Comparison of ENCODE assay signal across 9 cellular contexts in genomic region chr11:94933225-94934130, GRCh38. TPM values are rescaled to one million over a fixed set of nuclear protein-coding genes. Genes with fewer than 3 reads are reported as not detected.
DNase-seq lines count a peak whose midpoint lies in the region; ATAC-seq, FAIRE-seq and TF ChIP-seq lines count a peak whose summit lies in the region.
"Had no signal": no experiment of that assay in that cellular context is flagged by ENCODE, and none has a peak within 500 bp of the region (broad histone marks: within the 10 kb centered on the region; RNA-seq: fewer than 3 reads in every experiment).

No MANE protein-coding gene starts in this region.

- H3K4me3 Mint-ChIP-seq in progenitor cell of endocrine pancreas (ENCODE audit: low read depth), result no peak overlapping the region
- H3K4me3 Mint-ChIP-seq: activated CD4-positive, alpha-beta T cell treated with anti-CD3 and anti-CD28 coated beads, Interleukin-2, amount 10 ng/mL, durations not matched to agents 7 days and 5 days had no signal

- H3K27me3 ChIP-seq in SJSA1 (replicated peaks), result no peaks in the 10 kb centered on the region
- no peaks in the 10 kb centered on the region for H3K27me3 ChIP-seq in pancreas

- H3K27ac ChIP-seq in SJSA1, result peak overlapping the region; percentile 67
- no peak overlapping the region for H3K27ac ChIP-seq in pancreas

- H3K9me3 ChIP-seq in SJSA1 (replicated peaks) (no peaks in the 10 kb centered on the region), pancreas (no peaks in the 10 kb centered on the region)

- peak; percentile 88 for DNase-seq in AG20443 (ENCODE audit: low spot score)
- DNase-seq in SJSA1 (ENCODE audit: low read depth in 1 of 2, low spot score in 2 of 2), result peak; percentile 53 to 55
- peak; percentile 94 for DNase-seq in fibroblast of the aortic adventitia (ENCODE audit: low read depth)
- peak in 1 of 6 donors; percentile 15 for DNase-seq in pancreas
- no peak for DNase-seq in effector CD4-positive, alpha-beta T cell
- no peak for DNase-seq in anterior cingulate cortex (lab: John Stamatoyannopoulos, UW)
- DNase-seq in activated T-cell treated with anti-CD3 and anti-CD28 coated beads for 4 hours, result no peak
- DNase-seq in progenitor cell of endocrine pancreas (ENCODE audit: low spot score, unreplicated experiment), result no peak
- DNase-seq: activated CD4-positive, alpha-beta T cell treated with anti-CD3 and anti-CD28 coated beads, Interleukin-2, amount 10 ng/mL, durations not matched to agents 7 days and 5 days had no signal

- peaks cover 1% of the 10 kb centered on the region for H3K4me1 Mint-ChIP-seq in progenitor cell of endocrine pancreas (ENCODE audit: low read depth)

- H3K4me3 ChIP-seq in SJSA1 (no peak overlapping the region), fibroblast of the aortic adventitia (ENCODE audit: low read depth, low read length) (no peak overlapping the region), pancreas (no peak overlapping the region)

- whole genome bisulfite sequencing in pancreas, 2 donors, result 56 to 77% methylated on average over 5 of the region's 5 CpGs

- TF ChIP-seq CTCF in fibroblast of the aortic adventitia (IDR thresholded peaks at IDR 0.05; ENCODE audit: insufficient read depth, low read length) (no peak), pancreas (IDR thresholded peaks at IDR 0.05) (no peak), progenitor cell of endocrine pancreas (IDR thresholded peaks at IDR 0.05; ENCODE audit: unreplicated experiment) (no peak)

- H3K4me1 ChIP-seq in SJSA1 (replicated peaks), result peaks cover 19% of the 10 kb centered on the region
- no peaks in the 10 kb centered on the region for H3K4me1 ChIP-seq in pancreas

- peaks cover 5% of the 10 kb centered on the region for H3K27me3 Mint-ChIP-seq in progenitor cell of endocrine pancreas
- H3K27me3 Mint-ChIP-seq: activated CD4-positive, alpha-beta T cell treated with anti-CD3 and anti-CD28 coated beads, Interleukin-2, amount 10 ng/mL, durations not matched to agents 7 days and 5 days had no signal

- no peaks in the 10 kb centered on the region for H3K36me3 Mint-ChIP-seq in progenitor cell of endocrine pancreas (ENCODE audit: insufficient read depth)

- peaks cover under 1% of the 10 kb centered on the region for H3K9me3 Mint-ChIP-seq in progenitor cell of endocrine pancreas (ENCODE audit: low read depth)

- FAIRE-seq in pancreas (lab: Jason Lieb, UNC), result no peak

- ATAC-seq in pancreas, result peak in 3 of 4 donors; percentile 61 to 66 (median 63)

- no peak overlapping the region for H3K27ac Mint-ChIP-seq in progenitor cell of endocrine pancreas
- H3K27ac Mint-ChIP-seq: activated CD4-positive, alpha-beta T cell treated with anti-CD3 and anti-CD28 coated beads, Interleukin-2, amount 10 ng/mL, durations not matched to agents 7 days and 5 days had no signal

- no peaks in the 10 kb centered on the region for H3K36me3 ChIP-seq in SJSA1
- no peaks in the 10 kb centered on the region for H3K36me3 ChIP-seq in pancreas

- intact Hi-C loops in pancreas (cut with DNase I), result no loop called here

RNA-seq across cellular contexts. Expression of gene CWC15, which starts 39.9 kb away (rescaled TPM):
- total RNA-seq in SJSA1 (2014; rRNA removed; shearing (Covaris generic)), result 31.3 and 32.9 TPM in 2 replicates
- 48.4 and 61.7 TPM in 2 replicates for total RNA-seq in fibroblast of the aortic adventitia (ENCODE audit: low replicate concordance)
- 10 to 100 TPM; 21.2 to 34.1 (median 27.3) TPM for total RNA-seq in pancreas
- 10 to 100 TPM; 52.5 to 53.5 TPM for polyA plus RNA-seq in pancreas
- 74.7 and 74.9 TPM in 2 replicates for total RNA-seq in progenitor cell of endocrine pancreas

RNA-seq across cellular contexts. Expression of gene KDM4D, which starts 40.0 kb away (rescaled TPM):
- total RNA-seq in SJSA1 (2014; rRNA removed; shearing (Covaris generic)), result 0.41 and 1.5 TPM in 2 replicates
- total RNA-seq in fibroblast of the aortic adventitia (ENCODE audit: low replicate concordance), result 0.08 and 1.1 TPM in 2 replicates
- under 1 TPM; 0.14 to 0.49 (median 0.28) TPM for total RNA-seq in pancreas
- under 1 TPM; 0.15 to 0.33 TPM for polyA plus RNA-seq in pancreas
- total RNA-seq in progenitor cell of endocrine pancreas, result 1.2 and 1.4 TPM in 2 replicates

Comparison
In these comparisons a context has a peak if more than half of its experiments do, and no peak if none do; other contexts are left out.
1. DNase-seq: peak in AG20443 (single experiment), SJSA1 (2 of 2) and fibroblast of the aortic adventitia (single experiment); none in effector CD4-positive, alpha-beta T cell (single experiment), anterior cingulate cortex (0 of 58), activated T-cell treated with anti-CD3 and anti-CD28 coated beads for 4 hours (single experiment) and progenitor cell of endocrine pancreas (single experiment).